ENCODE assay signal across 23 cellular contexts in genomic region chr3:4030567-4030966, GRCh38.
"Had no signal": no experiment of that assay in that cellular context is flagged by ENCODE, and none has a peak within 500 bp of the region (broad histone marks: within the 10 kb centered on the region; RNA-seq: fewer than 3 reads in every experiment).

No MANE protein-coding gene starts in this region.

- H3K4me3 ChIP-seq: breast epithelium, MG63 had no signal

- ATAC-seq: activated CD8-positive, alpha-beta memory T cell treated with anti-CD3 and anti-CD28 coated beads, Interleukin-2, amount 10 ng/mL, durations not matched to agents 7 days and 5 days; PC-3; T-cell had no signal

- H3K27me3 ChIP-seq: breast epithelium, MG63 had no signal

- H3K27ac ChIP-seq: breast epithelium had no signal

- H3K36me3 ChIP-seq: breast epithelium, MG63 had no signal

- H3K4me1 ChIP-seq: breast epithelium had no signal

- DNase-seq: activated B cell treated with CpG ODN at 0.5 μM for 24 hours; activated CD4-positive, alpha-beta T cell treated with anti-CD3 and anti-CD28 coated beads for 1 hour; activated CD4-positive, alpha-beta T cell treated with anti-CD3 and anti-CD28 coated beads, Interleukin-2, amount 10 ng/mL, durations not matched to agents 24 days and 14 days; activated CD4-positive, alpha-beta T cell treated with anti-CD3 and anti-CD28 coated beads, Interleukin-2, amount 50 U/mL, for 48 hours; activated CD8-positive, alpha-beta memory T cell treated with anti-CD3 and anti-CD28 coated beads, Interleukin-2, amount 10 ng/mL, durations not matched to agents 7 days and 5 days; activated effector memory CD4-positive, alpha-beta T cell treated with Interleukin-2 at 50 U/mL for 16 hours; activated naive CD4-positive, alpha-beta T cell; activated T-cell treated with anti-CD3 and anti-CD28 coated beads, Interleukin-2, amount 50 U/mL, for 24 hours; aorta; central memory CD4-positive, alpha-beta T cell; MG63; MV-4-11; NCI-H1092 treated with DMSO at 0.1 percent for 48 hours; NCI-H1694; NCI-H2029; NCI-H510A treated with DMSO at 0.1 percent for 48 hours; NCI-H69; PC-3; SIG-M5; T-cell; T-helper 2 cell; T1000 had no signal

- H3K9me3 ChIP-seq: breast epithelium, MG63 had no signal
